ENCODE assay signal across 25 cellular contexts in genomic region chrX:112233164-112233563, GRCh38.
A peak's percentile ranks its signal among the peaks of the same experiment; 100 is the strongest.
DNase-seq lines count a peak whose midpoint lies in the region; ATAC-seq, FAIRE-seq and TF ChIP-seq lines count a peak whose summit lies in the region.
"Had no signal": no experiment of that assay in that cellular context is flagged by ENCODE, and none has a peak within 500 bp of the region (broad histone marks: within the 10 kb centered on the region; RNA-seq: fewer than 3 reads in every experiment).

No MANE protein-coding gene starts in this region.

- H3K36me3 ChIP-seq in GM12878 (ENCODE audit: control insufficient read depth in 2 of 2, insufficient read depth in 2 of 2, low read length in 1 of 2) = no peaks in the 10 kb centered on the region
- H3K36me3 ChIP-seq: BE2C had no signal

- ATAC-seq in GM18511 (IDR thresholded peaks at IDR 0.05; ENCODE audit: unreplicated experiment) (peak; percentile 88), GM19023 (IDR thresholded peaks at IDR 0.05; ENCODE audit: unreplicated experiment) (peak; percentile 97), HG02759 (IDR thresholded peaks at IDR 0.05; ENCODE audit: unreplicated experiment) (peak; percentile 74), GM12878 (peak; percentile 83), SK-N-SH treated with all-trans-retinoic acid at 6 μM for 48 hours (no peak), GM21619 (IDR thresholded peaks at IDR 0.05; ENCODE audit: unreplicated experiment) (no peak), HG03439 (IDR thresholded peaks at IDR 0.05; ENCODE audit: unreplicated experiment) (no peak)
- ATAC-seq: GM23338 had no signal

- H3K9me3 ChIP-seq in GM12878 (replicated peaks; ENCODE audit: control insufficient read depth, insufficient read depth, low read length) = no peaks in the 10 kb centered on the region
- H3K9me3 ChIP-seq: BE2C had no signal

- in situ Hi-C loops in GM12878 (cut with MboI) = no loop called here

- H3K79me2 ChIP-seq in GM12878 (ENCODE audit: control insufficient read depth, insufficient read depth, low read length) = no peaks in the 10 kb centered on the region

- no peaks in the 10 kb centered on the region for H3K27me3 ChIP-seq in GM12878 (replicated peaks in 1 of 2; ENCODE audit: control insufficient read depth in 2 of 2, insufficient read depth in 2 of 2, low read length in 1 of 2)
- H3K27me3 ChIP-seq: BE2C had no signal

- H3K4me3 ChIP-seq in GM12878 = no peak overlapping the region
- H3K4me3 ChIP-seq: GM23338 had no signal

- H4K20me1 ChIP-seq in GM12878 (ENCODE audit: control insufficient read depth, insufficient read depth) = no peaks in the 10 kb centered on the region

- SMC1A ChIA-PET in GM12878 (lab: Charles Lee; ENCODE audit: uncharacterized antibody, unreplicated experiment) = interaction anchor here (0.8 to 1.7 kb wide), 8 partner anchors 17 to 69 kb away, joined by 3 to 10 read pairs (median 4); no protein-coding TSS in a partner anchor

- no peak for FAIRE-seq in GM12878 (lab: Jason Lieb, UNC)
- FAIRE-seq: A204.1, GM12892, GM18507, H54 had no signal

- CTCF ChIA-PET in GM12878 (lab: Yijun Ruan, JAX) = interaction anchor here (0.9 kb wide), 1 partner anchor 409 kb away, joined by 3 read pairs; no protein-coding TSS in a partner anchor

- TF ChIP-seq RAD21 in GM12878 (IDR thresholded peaks at IDR 0.05; ENCODE audit: insufficient read depth, low read depth, low read length) = no peak

- TF ChIP-seq CTCF in GM12878 (IDR thresholded peaks at IDR 0.05 in 2 of 3, conservative IDR thresholded peaks at IDR 0.05 in 1 of 3; ENCODE audit: control insufficient read depth in 2 of 3, extremely low read depth in 1 of 3, insufficient read depth in 1 of 3, low read depth in 3 of 3, low read length in 3 of 3) = no peak

- RAD21 ChIA-PET in GM12878 (lab: Charles Lee; ENCODE audit: unreplicated experiment) = interaction anchor here (1.0 kb wide), 1 partner anchor 8 kb away, joined by 4 read pairs; no protein-coding TSS in a partner anchor

- WGBS in GM12878 (ENCODE audit: insufficient coverage, insufficient replicate concordance, low lambda C conversion rate, missing lambda C conversion rate) = 7% methylated on average over 3 of the region's 3 CpGs

- no peak overlapping the region for H3K27ac ChIP-seq in GM12878 (ENCODE audit: control insufficient read depth, insufficient read depth)
- H3K27ac ChIP-seq: HL-60, KMS-11 had no signal

- DNase-seq in GM12878 (ENCODE audit: low read depth, low spot score) = peak; percentile 12
- DNase-seq in putamen (ENCODE audit: low spot score) = no peak
- DNase-seq: ACHN; BE2C; C1 segment of cervical spinal cord; CD4-positive, CD25-positive, alpha-beta regulatory T cell; CD8-positive, alpha-beta memory T cell; COR-L47; DMS 273 treated with DMSO at 0.1 percent for 48 hours; DND-41; EL; HCEC 1CT had no signal

- no peak for TF ChIP-seq EP300 in GM12878 (IDR thresholded peaks at IDR 0.05; ENCODE audit: borderline replicate concordance in 1 of 2, control insufficient read depth in 1 of 2, low read depth in 2 of 2, low read length in 2 of 2)

- no peak overlapping the region for H3K4me2 ChIP-seq in GM12878 (ENCODE audit: control insufficient read depth, insufficient read depth)
- H3K4me2 ChIP-seq: GM23338, KMS-11 had no signal

- no peak overlapping the region for H3K9ac ChIP-seq in GM12878 (ENCODE audit: control insufficient read depth, insufficient read depth, low read length)
- H3K9ac ChIP-seq: KMS-11 had no signal

- TF ChIP-seq POLR2A in GM12878 (IDR thresholded peaks at IDR 0.05; ENCODE audit: low read depth, low read length) = no peak

- BruUV-seq in GM12878 (replicated peaks; lab: Mats Ljungman, UMichigan) = no TSS peak

- intact Hi-C loops in GM12878 (cut with micrococcal nuclease; ENCODE audit: unreplicated experiment) = no loop called here

- POLR2A ChIA-PET in GM12878 (lab: Charles Lee) = interaction anchor here (1.0 kb wide), 1 partner anchor 8 kb away, joined by 3 read pairs; no protein-coding TSS in a partner anchor

- no peak overlapping the region for H2AFZ ChIP-seq in GM12878 (ENCODE audit: control insufficient read depth, low read depth, low read length)
- H2AFZ ChIP-seq: GM23338 had no signal

- H3K4me1 ChIP-seq in GM12878 (ENCODE audit: control insufficient read depth, insufficient read depth, low read length) = no peaks in the 10 kb centered on the region
- H3K4me1 ChIP-seq: BE2C had no signal

TF ChIP-seq in GM12878, 131 proteins besides CTCF, POLR2A, EP300 and RAD21 (continues in another document):
- TF ChIP-seq DPF2 (IDR thresholded peaks at IDR 0.05) (0 out of 2 replicates have a peak, but pooled peaks have one; percentile 32), NBN (IDR thresholded peaks at IDR 0.05) (no peak), MEF2B (IDR thresholded peaks at IDR 0.05; ENCODE audit: partially characterized antibody, poor library complexity, severe bottlenecking) (peak; percentile 76), ELK1 (IDR thresholded peaks at IDR 0.05; ENCODE audit: low read depth, low read length) (no peak), GABPA (IDR thresholded peaks at IDR 0.05; ENCODE audit: low read depth) (no peak), SREBF1 (IDR thresholded peaks at IDR 0.05; ENCODE audit: low read length) (no peak), KAT2A (conservative IDR thresholded peaks at IDR 0.05; ENCODE audit: control insufficient read depth, low read depth, low read length) (no peak), EZH2 (IDR thresholded peaks at IDR 0.05; ENCODE audit: borderline replicate concordance, control insufficient read depth, low read depth, low read length) (no peak), HCFC1 (IDR thresholded peaks at IDR 0.05; ENCODE audit: low read length) (no peak), IKZF1 (conservative IDR thresholded peaks at IDR 0.05) (0 out of 2 replicates have a peak, but pooled peaks have one; percentile 34), BRCA1 (IDR thresholded peaks at IDR 0.05; ENCODE audit: low read depth, low read length) (no peak), SUZ12 (IDR thresholded peaks at IDR 0.05; ENCODE audit: unreplicated experiment) (no peak)

TF ChIP-seq in SK-N-SH treated with all-trans-retinoic acid at 6 μM for 48 hours, 23 proteins besides CTCF, POLR2A, EP300 and RAD21:
- no peak for TF ChIP-seq PATZ1 (CRISPR knock-in tag; IDR thresholded peaks at IDR 0.05; ENCODE audit: borderline replicate concordance)
- TF ChIP-seq TCF4 (CRISPR knock-in tag; IDR thresholded peaks at IDR 0.05; ENCODE audit: borderline replicate concordance) = no peak
- TF ChIP-seq ZFP3 (CRISPR knock-in tag; IDR thresholded peaks at IDR 0.05) = no peak
- TF ChIP-seq ZNF8 (CRISPR knock-in tag; IDR thresholded peaks at IDR 0.05) = no peak
- TF ChIP-seq PPARA (CRISPR knock-in tag; IDR thresholded peaks at IDR 0.05; ENCODE audit: borderline replicate concordance) = no peak
- TF ChIP-seq RARB (CRISPR knock-in tag; IDR thresholded peaks at IDR 0.05) = no peak
- no peak for TF ChIP-seq OSR1 (CRISPR knock-in tag; IDR thresholded peaks at IDR 0.05)
- no peak for TF ChIP-seq BACH2 (CRISPR knock-in tag; IDR thresholded peaks at IDR 0.05; ENCODE audit: borderline replicate concordance)
- no peak for TF ChIP-seq ZNF565 (CRISPR knock-in tag; conservative IDR thresholded peaks at IDR 0.05; ENCODE audit: low read depth)
- TF ChIP-seq GLIS3 (CRISPR knock-in tag; IDR thresholded peaks at IDR 0.05) = no peak
- no peak for TF ChIP-seq SNAI2 (CRISPR knock-in tag; IDR thresholded peaks at IDR 0.05)
TF ChIP-seq in SK-N-SH treated with all-trans-retinoic acid at 6 μM for 48 hours: peak in this region for 0.

Comparison
In these comparisons a context has a peak if more than half of its experiments do, and no peak if none do; other contexts are left out.
1. ATAC-seq: peak in GM18511 (single experiment), GM19023 (single experiment), HG02759 (single experiment) and GM12878 (single experiment); none in SK-N-SH treated with all-trans-retinoic acid at 6 μM for 48 hours (single experiment), GM21619 (single experiment) and HG03439 (single experiment).